1 cellular context compared by ENCODE assay signal in the genomic region with DNA sequence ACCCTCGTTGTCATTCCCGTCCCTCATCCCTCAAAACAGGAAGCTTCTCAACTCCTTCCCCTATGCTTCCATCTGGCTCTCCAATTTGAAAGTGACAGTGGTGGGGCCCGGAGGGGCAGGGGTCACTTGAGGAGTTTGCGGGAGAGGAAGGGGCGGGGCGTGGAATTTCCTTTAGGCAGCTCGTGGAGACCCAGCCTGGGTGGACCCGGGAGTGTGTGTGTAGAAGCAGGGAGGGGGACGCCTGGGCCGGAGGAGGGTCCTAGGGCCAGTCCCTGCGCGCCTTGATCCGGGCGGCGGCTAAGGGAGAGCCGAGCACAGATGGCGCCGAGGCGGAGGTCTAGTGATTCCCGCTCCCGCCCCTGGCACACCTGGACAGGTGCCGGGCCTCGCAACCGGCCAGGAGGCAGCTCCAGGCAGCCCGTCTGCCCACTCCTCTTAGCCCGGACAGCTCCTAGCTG.
TF ChIP-seq lines count a peak whose summit lies in the region.

No MANE protein-coding gene starts in this region.

TF ChIP-seq in H1, 55 proteins besides CTCF, POLR2A, EP300 and RAD21:
- TF ChIP-seq CHD2 (IDR thresholded peaks at IDR 0.05; ENCODE audit: low read length) (no peak), EGR1 (IDR thresholded peaks at IDR 0.05; ENCODE audit: borderline replicate concordance, low read depth, low read length) (no peak), JUND (IDR thresholded peaks at IDR 0.05; ENCODE audit: low read length) (no peak), FOSL1 (IDR thresholded peaks at IDR 0.05; ENCODE audit: insufficient read depth, low read depth, low read length) (no peak), SUZ12 (IDR thresholded peaks at IDR 0.05; ENCODE audit: low read length) (peak; percentile 53), TAF1 (IDR thresholded peaks at IDR 0.05; ENCODE audit: low read depth, low read length) (no peak), EZH2 (IDR thresholded peaks at IDR 0.05; ENCODE audit: low read depth, low read length, severe bottlenecking) (peak; percentile 81), NRF1 (IDR thresholded peaks at IDR 0.05; ENCODE audit: low read depth, low read length) (no peak)
- TF ChIP-seq, protein P1, sequence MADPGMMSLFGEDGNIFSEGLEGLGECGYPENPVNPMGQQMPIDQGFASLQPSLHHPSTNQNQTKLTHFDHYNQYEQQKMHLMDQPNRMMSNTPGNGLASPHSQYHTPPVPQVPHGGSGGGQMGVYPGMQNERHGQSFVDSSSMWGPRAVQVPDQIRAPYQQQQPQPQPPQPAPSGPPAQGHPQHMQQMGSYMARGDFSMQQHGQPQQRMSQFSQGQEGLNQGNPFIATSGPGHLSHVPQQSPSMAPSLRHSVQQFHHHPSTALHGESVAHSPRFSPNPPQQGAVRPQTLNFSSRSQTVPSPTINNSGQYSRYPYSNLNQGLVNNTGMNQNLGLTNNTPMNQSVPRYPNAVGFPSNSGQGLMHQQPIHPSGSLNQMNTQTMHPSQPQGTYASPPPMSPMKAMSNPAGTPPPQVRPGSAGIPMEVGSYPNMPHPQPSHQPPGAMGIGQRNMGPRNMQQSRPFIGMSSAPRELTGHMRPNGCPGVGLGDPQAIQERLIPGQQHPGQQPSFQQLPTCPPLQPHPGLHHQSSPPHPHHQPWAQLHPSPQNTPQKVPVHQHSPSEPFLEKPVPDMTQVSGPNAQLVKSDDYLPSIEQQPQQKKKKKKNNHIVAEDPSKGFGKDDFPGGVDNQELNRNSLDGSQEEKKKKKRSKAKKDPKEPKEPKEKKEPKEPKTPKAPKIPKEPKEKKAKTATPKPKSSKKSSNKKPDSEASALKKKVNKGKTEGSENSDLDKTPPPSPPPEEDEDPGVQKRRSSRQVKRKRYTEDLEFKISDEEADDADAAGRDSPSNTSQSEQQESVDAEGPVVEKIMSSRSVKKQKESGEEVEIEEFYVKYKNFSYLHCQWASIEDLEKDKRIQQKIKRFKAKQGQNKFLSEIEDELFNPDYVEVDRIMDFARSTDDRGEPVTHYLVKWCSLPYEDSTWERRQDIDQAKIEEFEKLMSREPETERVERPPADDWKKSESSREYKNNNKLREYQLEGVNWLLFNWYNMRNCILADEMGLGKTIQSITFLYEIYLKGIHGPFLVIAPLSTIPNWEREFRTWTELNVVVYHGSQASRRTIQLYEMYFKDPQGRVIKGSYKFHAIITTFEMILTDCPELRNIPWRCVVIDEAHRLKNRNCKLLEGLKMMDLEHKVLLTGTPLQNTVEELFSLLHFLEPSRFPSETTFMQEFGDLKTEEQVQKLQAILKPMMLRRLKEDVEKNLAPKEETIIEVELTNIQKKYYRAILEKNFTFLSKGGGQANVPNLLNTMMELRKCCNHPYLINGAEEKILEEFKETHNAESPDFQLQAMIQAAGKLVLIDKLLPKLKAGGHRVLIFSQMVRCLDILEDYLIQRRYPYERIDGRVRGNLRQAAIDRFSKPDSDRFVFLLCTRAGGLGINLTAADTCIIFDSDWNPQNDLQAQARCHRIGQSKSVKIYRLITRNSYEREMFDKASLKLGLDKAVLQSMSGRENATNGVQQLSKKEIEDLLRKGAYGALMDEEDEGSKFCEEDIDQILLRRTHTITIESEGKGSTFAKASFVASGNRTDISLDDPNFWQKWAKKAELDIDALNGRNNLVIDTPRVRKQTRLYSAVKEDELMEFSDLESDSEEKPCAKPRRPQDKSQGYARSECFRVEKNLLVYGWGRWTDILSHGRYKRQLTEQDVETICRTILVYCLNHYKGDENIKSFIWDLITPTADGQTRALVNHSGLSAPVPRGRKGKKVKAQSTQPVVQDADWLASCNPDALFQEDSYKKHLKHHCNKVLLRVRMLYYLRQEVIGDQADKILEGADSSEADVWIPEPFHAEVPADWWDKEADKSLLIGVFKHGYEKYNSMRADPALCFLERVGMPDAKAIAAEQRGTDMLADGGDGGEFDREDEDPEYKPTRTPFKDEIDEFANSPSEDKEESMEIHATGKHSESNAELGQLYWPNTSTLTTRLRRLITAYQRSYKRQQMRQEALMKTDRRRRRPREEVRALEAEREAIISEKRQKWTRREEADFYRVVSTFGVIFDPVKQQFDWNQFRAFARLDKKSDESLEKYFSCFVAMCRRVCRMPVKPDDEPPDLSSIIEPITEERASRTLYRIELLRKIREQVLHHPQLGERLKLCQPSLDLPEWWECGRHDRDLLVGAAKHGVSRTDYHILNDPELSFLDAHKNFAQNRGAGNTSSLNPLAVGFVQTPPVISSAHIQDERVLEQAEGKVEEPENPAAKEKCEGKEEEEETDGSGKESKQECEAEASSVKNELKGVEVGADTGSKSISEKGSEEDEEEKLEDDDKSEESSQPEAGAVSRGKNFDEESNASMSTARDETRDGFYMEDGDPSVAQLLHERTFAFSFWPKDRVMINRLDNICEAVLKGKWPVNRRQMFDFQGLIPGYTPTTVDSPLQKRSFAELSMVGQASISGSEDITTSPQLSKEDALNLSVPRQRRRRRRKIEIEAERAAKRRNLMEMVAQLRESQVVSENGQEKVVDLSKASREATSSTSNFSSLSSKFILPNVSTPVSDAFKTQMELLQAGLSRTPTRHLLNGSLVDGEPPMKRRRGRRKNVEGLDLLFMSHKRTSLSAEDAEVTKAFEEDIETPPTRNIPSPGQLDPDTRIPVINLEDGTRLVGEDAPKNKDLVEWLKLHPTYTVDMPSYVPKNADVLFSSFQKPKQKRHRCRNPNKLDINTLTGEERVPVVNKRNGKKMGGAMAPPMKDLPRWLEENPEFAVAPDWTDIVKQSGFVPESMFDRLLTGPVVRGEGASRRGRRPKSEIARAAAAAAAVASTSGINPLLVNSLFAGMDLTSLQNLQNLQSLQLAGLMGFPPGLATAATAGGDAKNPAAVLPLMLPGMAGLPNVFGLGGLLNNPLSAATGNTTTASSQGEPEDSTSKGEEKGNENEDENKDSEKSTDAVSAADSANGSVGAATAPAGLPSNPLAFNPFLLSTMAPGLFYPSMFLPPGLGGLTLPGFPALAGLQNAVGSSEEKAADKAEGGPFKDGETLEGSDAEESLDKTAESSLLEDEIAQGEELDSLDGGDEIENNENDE (IDR thresholded peaks at IDR 0.05; ENCODE audit: insufficient replicate concordance, low read length): no peak
- TF ChIP-seq, protein P2, sequence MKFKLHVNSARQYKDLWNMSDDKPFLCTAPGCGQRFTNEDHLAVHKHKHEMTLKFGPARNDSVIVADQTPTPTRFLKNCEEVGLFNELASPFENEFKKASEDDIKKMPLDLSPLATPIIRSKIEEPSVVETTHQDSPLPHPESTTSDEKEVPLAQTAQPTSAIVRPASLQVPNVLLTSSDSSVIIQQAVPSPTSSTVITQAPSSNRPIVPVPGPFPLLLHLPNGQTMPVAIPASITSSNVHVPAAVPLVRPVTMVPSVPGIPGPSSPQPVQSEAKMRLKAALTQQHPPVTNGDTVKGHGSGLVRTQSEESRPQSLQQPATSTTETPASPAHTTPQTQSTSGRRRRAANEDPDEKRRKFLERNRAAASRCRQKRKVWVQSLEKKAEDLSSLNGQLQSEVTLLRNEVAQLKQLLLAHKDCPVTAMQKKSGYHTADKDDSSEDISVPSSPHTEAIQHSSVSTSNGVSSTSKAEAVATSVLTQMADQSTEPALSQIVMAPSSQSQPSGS (IDR thresholded peaks at IDR 0.05; ENCODE audit: low read length): no peak
- TF ChIP-seq, protein P3, sequence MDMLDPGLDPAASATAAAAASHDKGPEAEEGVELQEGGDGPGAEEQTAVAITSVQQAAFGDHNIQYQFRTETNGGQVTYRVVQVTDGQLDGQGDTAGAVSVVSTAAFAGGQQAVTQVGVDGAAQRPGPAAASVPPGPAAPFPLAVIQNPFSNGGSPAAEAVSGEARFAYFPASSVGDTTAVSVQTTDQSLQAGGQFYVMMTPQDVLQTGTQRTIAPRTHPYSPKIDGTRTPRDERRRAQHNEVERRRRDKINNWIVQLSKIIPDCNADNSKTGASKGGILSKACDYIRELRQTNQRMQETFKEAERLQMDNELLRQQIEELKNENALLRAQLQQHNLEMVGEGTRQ (IDR thresholded peaks at IDR 0.05; ENCODE audit: low read length): no peak
- TF ChIP-seq, protein P4, sequence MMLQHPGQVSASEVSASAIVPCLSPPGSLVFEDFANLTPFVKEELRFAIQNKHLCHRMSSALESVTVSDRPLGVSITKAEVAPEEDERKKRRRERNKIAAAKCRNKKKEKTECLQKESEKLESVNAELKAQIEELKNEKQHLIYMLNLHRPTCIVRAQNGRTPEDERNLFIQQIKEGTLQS (IDR thresholded peaks at IDR 0.05; ENCODE audit: insufficient read depth, low read depth, low read length): no peak
- TF ChIP-seq, protein P5, sequence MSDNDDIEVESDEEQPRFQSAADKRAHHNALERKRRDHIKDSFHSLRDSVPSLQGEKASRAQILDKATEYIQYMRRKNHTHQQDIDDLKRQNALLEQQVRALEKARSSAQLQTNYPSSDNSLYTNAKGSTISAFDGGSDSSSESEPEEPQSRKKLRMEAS (IDR thresholded peaks at IDR 0.05): no peak
- TF ChIP-seq, protein P6, sequence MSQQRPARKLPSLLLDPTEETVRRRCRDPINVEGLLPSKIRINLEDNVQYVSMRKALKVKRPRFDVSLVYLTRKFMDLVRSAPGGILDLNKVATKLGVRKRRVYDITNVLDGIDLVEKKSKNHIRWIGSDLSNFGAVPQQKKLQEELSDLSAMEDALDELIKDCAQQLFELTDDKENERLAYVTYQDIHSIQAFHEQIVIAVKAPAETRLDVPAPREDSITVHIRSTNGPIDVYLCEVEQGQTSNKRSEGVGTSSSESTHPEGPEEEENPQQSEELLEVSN (IDR thresholded peaks at IDR 0.05): peak; percentile 44; the same call in 1 of the 2 replicates
